Comparison of ENCODE assay signal across 8 cellular contexts in genomic region chr1:206579747-206580437, GRCh38. TPM values are rescaled to one million over a fixed set of nuclear protein-coding genes. Genes with fewer than 3 reads are reported as not detected.
DNase-seq lines count a peak whose midpoint lies in the region; ATAC-seq and TF ChIP-seq lines count a peak whose summit lies in the region.

No MANE protein-coding gene starts in this region.

- ATAC-seq in GM19397 (IDR thresholded peaks at IDR 0.05; ENCODE audit: unreplicated experiment) (peak; percentile 75), HG03520 (IDR thresholded peaks at IDR 0.05; ENCODE audit: unreplicated experiment) (peak; percentile 82), psoas muscle (peak; percentile 92 to 96 (median 95)), aorta (ENCODE audit: low FRiP score) (peak; percentile 9)

- H3K9me3 ChIP-seq in psoas muscle (no peaks in the 10 kb centered on the region), aorta (ENCODE audit: control insufficient read depth, low read length) (no peaks in the 10 kb centered on the region)

- H3K4me3 ChIP-seq in AG10803 (ENCODE audit: low read length), result no peak overlapping the region
- no peak overlapping the region for H3K4me3 ChIP-seq in dorsolateral prefrontal cortex
- no peak overlapping the region for H3K4me3 ChIP-seq in psoas muscle
- H3K4me3 ChIP-seq in aorta (ENCODE audit: low read length in 2 of 2), result no peak overlapping the region

- H3K4me3 Mint-ChIP-seq in activated CD4-positive, alpha-beta T cell treated with anti-CD3 and anti-CD28 coated beads, Interleukin-2, amount 10 ng/mL, durations not matched to agents 24 days and 14 days, result peak overlapping the region; percentile 71

- intact Hi-C loops in activated CD4-positive, alpha-beta T cell treated with anti-CD3 and anti-CD28 coated beads, Interleukin-2, amount 10 ng/mL, durations not matched to agents 24 days and 14 days (cut with micrococcal nuclease), result loop anchor here (1.0 kb wide), 2 partner anchors 10 to 29 kb away; no protein-coding TSS in a partner anchor
- intact Hi-C loops in dorsolateral prefrontal cortex (cut with DNase I) (no loop called here), psoas muscle (cut with DNase I) (loop anchor here in 1 of 2 donors (5.0 kb wide), 1 partner anchor 88 kb away; no protein-coding TSS in a partner anchor), aorta (cut with DNase I) (loop anchor here in 1 of 2 donors (5.0 kb wide), 1 partner anchor 33 kb away; no protein-coding TSS in a partner anchor)

- H3K27ac ChIP-seq in dorsolateral prefrontal cortex (peak overlapping the region in 52 of 59 donors; percentile 3 to 86 (median 59)), psoas muscle (peak overlapping the region; percentile 79), aorta (ENCODE audit: low read depth in 1 of 2, low read length in 2 of 2) (no peak overlapping the region)

- WGBS in psoas muscle, 3 donors, result 28 to 43% (median 39%) methylated on average over 11 of the region's 11 CpGs
- 51 to 56% methylated on average over 11 of the region's 11 CpGs for WGBS in aorta, 2 donors

- peak overlapping the region; percentile 100 for H3K27ac Mint-ChIP-seq in activated CD4-positive, alpha-beta T cell treated with anti-CD3 and anti-CD28 coated beads, Interleukin-2, amount 10 ng/mL, durations not matched to agents 24 days and 14 days

- peaks cover 22% of the 10 kb centered on the region for H3K4me1 ChIP-seq in psoas muscle
- H3K4me1 ChIP-seq in aorta (ENCODE audit: control insufficient read depth in 1 of 2, insufficient read depth in 2 of 2, low read length in 2 of 2), result no peaks in the 10 kb centered on the region

- no peaks in the 10 kb centered on the region for H3K27me3 ChIP-seq in dorsolateral prefrontal cortex
- H3K27me3 ChIP-seq in psoas muscle (ENCODE audit: insufficient read depth in 3 of 3, low read length in 2 of 3), result no peaks in the 10 kb centered on the region
- no peaks in the 10 kb centered on the region for H3K27me3 ChIP-seq in aorta (ENCODE audit: control insufficient read depth in 1 of 2, insufficient read depth in 2 of 2, low read length in 1 of 2)

- TF ChIP-seq CTCF in AG10803 (conservative IDR thresholded peaks at IDR 0.05; ENCODE audit: low read length) (no peak), dorsolateral prefrontal cortex (IDR thresholded peaks at IDR 0.05 in 54 of 56, conservative IDR thresholded peaks at IDR 0.05 in 2 of 56; ENCODE audit: low read depth in 1 of 56, partially characterized antibody in 56 of 56) (no peak), psoas muscle (IDR thresholded peaks at IDR 0.05) (no peak)

- H3K36me3 ChIP-seq in psoas muscle (ENCODE audit: insufficient read depth in 1 of 2, low read depth in 1 of 2) (peaks cover 0 to 7% of the 10 kb centered on the region in 2 donors), aorta (ENCODE audit: control insufficient read depth in 1 of 2, insufficient read depth in 2 of 2, low read length in 1 of 2) (no peaks in the 10 kb centered on the region)

- H3K36me3 Mint-ChIP-seq in activated CD4-positive, alpha-beta T cell treated with anti-CD3 and anti-CD28 coated beads, Interleukin-2, amount 10 ng/mL, durations not matched to agents 24 days and 14 days (ENCODE audit: low read depth), result peaks cover 80% of the 10 kb centered on the region

- no peaks in the 10 kb centered on the region for H3K27me3 Mint-ChIP-seq in activated CD4-positive, alpha-beta T cell treated with anti-CD3 and anti-CD28 coated beads, Interleukin-2, amount 10 ng/mL, durations not matched to agents 24 days and 14 days

- peaks cover 92% of the 10 kb centered on the region for H3K4me1 Mint-ChIP-seq in activated CD4-positive, alpha-beta T cell treated with anti-CD3 and anti-CD28 coated beads, Interleukin-2, amount 10 ng/mL, durations not matched to agents 24 days and 14 days

- H3K9me3 Mint-ChIP-seq in activated CD4-positive, alpha-beta T cell treated with anti-CD3 and anti-CD28 coated beads, Interleukin-2, amount 10 ng/mL, durations not matched to agents 24 days and 14 days, result no peaks in the 10 kb centered on the region

- DNase-seq in AG10803 (ENCODE audit: low read depth) (peak; percentile 82), dorsolateral prefrontal cortex (peak in 5 of 10 donors; percentile 40 to 66 (median 51)), psoas muscle (peak; percentile 82 to 89), aorta (peak; percentile 89 to 95), COLO668 (lab: John Stamatoyannopoulos, UW; ENCODE audit: unreplicated experiment) (no peak)
- DNase-seq in activated CD4-positive, alpha-beta T cell treated with anti-CD3 and anti-CD28 coated beads, Interleukin-2, amount 10 ng/mL, durations not matched to agents 24 days and 14 days, result peak; percentile 96

RNA-seq across cellular contexts. Expression of gene EIF2D, which starts 32.4 kb away (rescaled TPM):
- total RNA-seq in activated CD4-positive, alpha-beta T cell treated with anti-CD3 and anti-CD28 coated beads, Interleukin-2, amount 10 ng/mL, durations not matched to agents 24 days and 14 days, result 86.6 and 89.4 TPM in 2 replicates
- total RNA-seq in dorsolateral prefrontal cortex, result 10 to 100 TPM; 19.2 to 56.2 (median 35.0) TPM
- total RNA-seq in psoas muscle, result 10 to 100 TPM; 32.1 to 41.8 (median 37.6) TPM
- polyA plus RNA-seq in psoas muscle, result 10 to 100 TPM; 21.4 to 40.3 (median 32.8) TPM
- 10 to 100 TPM; 29.6 to 46.5 TPM for total RNA-seq in aorta
- polyA plus RNA-seq in aorta, result 10 to 100 TPM; 26.2 to 48.3 TPM

RNA-seq across cellular contexts. Expression of gene DYRK3, which starts 55.4 kb away (rescaled TPM):
- total RNA-seq in activated CD4-positive, alpha-beta T cell treated with anti-CD3 and anti-CD28 coated beads, Interleukin-2, amount 10 ng/mL, durations not matched to agents 24 days and 14 days, result 16.5 and 16.9 TPM in 2 replicates
- total RNA-seq in dorsolateral prefrontal cortex (10 to 100 TPM in 3 of 120 experiments, 1 to 10 TPM in 117; 2.4 to 12.2 (median 5.3) TPM), psoas muscle (1 to 10 TPM in 3 of 4 donors, under 1 TPM in 1; 0.57 to 2.0 (median 1.4) TPM), aorta (10 to 100 TPM in 1 of 2 donors, 1 to 10 TPM in 1; 8.2 to 10.7 TPM)
- polyA plus RNA-seq in psoas muscle (1 to 10 TPM in 2 of 3 donors, under 1 TPM in 1; 0.25 to 1.2 (median 1.0) TPM), aorta (1 to 10 TPM; 2.8 to 4.2 TPM)

Comparison
In these comparisons a context has a peak if more than half of its experiments do, and no peak if none do; other contexts are left out.
1. ATAC-seq: peak in every context shown above with its lines; median percentile 95 in psoas muscle; 82 in HG03520; 75 in GM19397; 9 in aorta.
2. H3K27ac ChIP-seq: peak in dorsolateral prefrontal cortex (52 of 59) and psoas muscle (single experiment); none in aorta (0 of 2).